27 cellular contexts compared by ENCODE assay signal in genomic region chr17:82218349-82219075, GRCh38. TPM values are rescaled to one million over a fixed set of nuclear protein-coding genes. Genes with fewer than 3 reads are reported as not detected.
A peak's percentile ranks its signal among the peaks of the same experiment; 100 is the strongest.
DNase-seq lines count a peak whose midpoint lies in the region; ATAC-seq and TF ChIP-seq lines count a peak whose summit lies in the region.
"Had no signal": no experiment of that assay in that cellular context is flagged by ENCODE, and none has a peak within 500 bp of the region (broad histone marks: within the 10 kb centered on the region; RNA-seq: fewer than 3 reads in every experiment).

No MANE protein-coding gene starts in this region.

- peaks cover 6% of the 10 kb centered on the region for H3F3A ChIP-seq in neural progenitor cell (ENCODE audit: low read depth)

- H3K4me2 ChIP-seq in neural progenitor cell: no peak overlapping the region

- POLR2A ChIA-PET in MCF 10A (lab: Yijun Ruan, JAX): interaction anchor here (2.3 to 5.9 kb wide), 4 partner anchors 12 to 24 kb away, joined by 6 to 40 read pairs (median 22); partner anchors contain the start of gene SLC16A3
- POLR2A ChIA-PET in activated CD4-positive, alpha-beta T cell treated with anti-CD3 and anti-CD28 coated beads for 36 hours (lab: Charles Lee): no interaction called here

- H3K27me3 Mint-ChIP-seq in MCF 10A (ENCODE audit: insufficient read depth, unreplicated experiment) (no peaks in the 10 kb centered on the region), neural progenitor cell (ENCODE audit: insufficient read depth, low read depth) (peaks cover 4% of the 10 kb centered on the region)
- H3K27me3 Mint-ChIP-seq in activated CD4-positive, alpha-beta T cell treated with anti-CD3 and anti-CD28 coated beads for 36 hours: no peaks in the 10 kb centered on the region
- H3K27me3 Mint-ChIP-seq: activated CD8-positive, alpha-beta T cell treated with anti-CD3 and anti-CD28 coated beads for 36 hours; B cell had no signal

- H3K4me3 Mint-ChIP-seq in MCF 10A (ENCODE audit: unreplicated experiment): no peak overlapping the region
- no peak overlapping the region for H3K4me3 Mint-ChIP-seq in neural progenitor cell
- H3K4me3 Mint-ChIP-seq in activated CD4-positive, alpha-beta T cell treated with anti-CD3 and anti-CD28 coated beads for 36 hours: no peak overlapping the region
- H3K4me3 Mint-ChIP-seq: activated CD8-positive, alpha-beta T cell treated with anti-CD3 and anti-CD28 coated beads for 36 hours; B cell; mesothelial cell of epicardium; nephron; WTC11 had no signal

- H3K27me3 ChIP-seq in breast epithelium (no peaks in the 10 kb centered on the region), ascending aorta (no peaks in the 10 kb centered on the region), neural progenitor cell (peaks cover 38% of the 10 kb centered on the region), upper lobe of left lung (no peaks in the 10 kb centered on the region)
- H3K27me3 ChIP-seq: adrenal gland, dorsolateral prefrontal cortex, heart left ventricle, thyroid gland had no signal

- no TSS peak for BruUV-seq in MCF 10A (replicated peaks; lab: Mats Ljungman, UMichigan)

- H3K27ac ChIP-seq in breast epithelium (no peak overlapping the region), ascending aorta (peak overlapping the region; percentile 84 to 93), neural progenitor cell (no peak overlapping the region), upper lobe of left lung (peak overlapping the region; percentile 91 to 97 (median 92))
- H3K27ac ChIP-seq: psoas muscle had no signal

- H3K36me3 Mint-ChIP-seq in MCF 10A (ENCODE audit: insufficient read depth, unreplicated experiment) (no peaks in the 10 kb centered on the region), neural progenitor cell (no peaks in the 10 kb centered on the region)
- H3K36me3 Mint-ChIP-seq in activated CD4-positive, alpha-beta T cell treated with anti-CD3 and anti-CD28 coated beads for 36 hours (ENCODE audit: low read depth): no peaks in the 10 kb centered on the region
- H3K36me3 Mint-ChIP-seq: mesothelial cell of epicardium, WTC11 had no signal

- ATAC-seq in upper lobe of left lung (ENCODE audit: low FRiP score in 2 of 2): no peak
- no peak for ATAC-seq in activated CD4-positive, alpha-beta T cell treated with anti-CD3 and anti-CD28 coated beads for 36 hours
- ATAC-seq: activated CD8-positive, alpha-beta T cell treated with anti-CD3 and anti-CD28 coated beads for 36 hours; WTC11 had no signal

- TF ChIP-seq POLR2A in breast epithelium (IDR thresholded peaks at IDR 0.05) (no peak), upper lobe of left lung (IDR thresholded peaks at IDR 0.05) (no peak)

- H4K20me1 ChIP-seq in neural progenitor cell (ENCODE audit: low read depth): no peaks in the 10 kb centered on the region

- H3K27ac Mint-ChIP-seq in MCF 10A (ENCODE audit: low read depth, unreplicated experiment) (peak overlapping the region; percentile 90), neural progenitor cell (peak overlapping the region; percentile 72)
- H3K27ac Mint-ChIP-seq in activated CD4-positive, alpha-beta T cell treated with anti-CD3 and anti-CD28 coated beads for 36 hours: no peak overlapping the region
- H3K27ac Mint-ChIP-seq: activated CD8-positive, alpha-beta T cell treated with anti-CD3 and anti-CD28 coated beads for 36 hours; B cell; mesothelial cell of epicardium; nephron; WTC11 had no signal

- 89 to 94% methylated on average over 22 to 29 of the region's 32 CpGs for whole genome bisulfite sequencing in upper lobe of left lung, 2 donors

- H3K4me1 Mint-ChIP-seq in MCF 10A (ENCODE audit: insufficient read depth, unreplicated experiment) (peaks cover 34% of the 10 kb centered on the region), neural progenitor cell (peaks cover 4% of the 10 kb centered on the region)
- H3K4me1 Mint-ChIP-seq in activated CD4-positive, alpha-beta T cell treated with anti-CD3 and anti-CD28 coated beads for 36 hours: peaks cover 26% of the 10 kb centered on the region
- H3K4me1 Mint-ChIP-seq: nephron had no signal

- H3K9me3 ChIP-seq in breast epithelium (no peaks in the 10 kb centered on the region), ascending aorta (no peaks in the 10 kb centered on the region), neural progenitor cell (ENCODE audit: low read depth) (no peaks in the 10 kb centered on the region), upper lobe of left lung (no peaks in the 10 kb centered on the region)
- H3K9me3 ChIP-seq: adrenal gland, heart left ventricle, psoas muscle, thyroid gland had no signal

- intact Hi-C loops in MCF 10A (cut with micrococcal nuclease) (no loop called here), breast epithelium (cut with DNase I; ENCODE audit: low total_unique reads) (no loop called here), ascending aorta (cut with DNase I) (no loop called here)
- intact Hi-C loops in activated CD4-positive, alpha-beta T cell treated with anti-CD3 and anti-CD28 coated beads for 36 hours (cut with DNase I, micrococcal nuclease): no loop called here

- TF ChIP-seq CTCF in MCF 10A (IDR thresholded peaks at IDR 0.05; ENCODE audit: unreplicated experiment) (no peak), breast epithelium (IDR thresholded peaks at IDR 0.05) (no peak), ascending aorta (IDR thresholded peaks at IDR 0.05) (no peak), neural progenitor cell (IDR thresholded peaks at IDR 0.05) (no peak), upper lobe of left lung (IDR thresholded peaks at IDR 0.05) (no peak)

- TF ChIP-seq EP300 in upper lobe of left lung (IDR thresholded peaks at IDR 0.05): no peak

- CTCF ChIA-PET in MCF 10A (lab: Yijun Ruan, JAX): no interaction called here
- CTCF ChIA-PET in activated CD4-positive, alpha-beta T cell treated with anti-CD3 and anti-CD28 coated beads for 36 hours (lab: Charles Lee): no interaction called here

- no peaks in the 10 kb centered on the region for H3K9me3 Mint-ChIP-seq in MCF 10A (ENCODE audit: unreplicated experiment)
- peaks cover 1% of the 10 kb centered on the region for H3K9me3 Mint-ChIP-seq in neural progenitor cell
- no peaks in the 10 kb centered on the region for H3K9me3 Mint-ChIP-seq in activated CD4-positive, alpha-beta T cell treated with anti-CD3 and anti-CD28 coated beads for 36 hours (ENCODE audit: low read depth)
- H3K9me3 Mint-ChIP-seq: activated CD8-positive, alpha-beta T cell treated with anti-CD3 and anti-CD28 coated beads for 36 hours; mesothelial cell of epicardium; WTC11 had no signal

- H3K36me3 ChIP-seq in breast epithelium: no peaks in the 10 kb centered on the region
- no peaks in the 10 kb centered on the region for H3K36me3 ChIP-seq in ascending aorta
- H3K36me3 ChIP-seq in neural progenitor cell: no peaks in the 10 kb centered on the region
- no peaks in the 10 kb centered on the region for H3K36me3 ChIP-seq in upper lobe of left lung
- H3K36me3 ChIP-seq: adrenal gland, heart left ventricle, thyroid gland had no signal

- no peak overlapping the region for H3K9ac ChIP-seq in neural progenitor cell

- H3K79me2 ChIP-seq in neural progenitor cell (ENCODE audit: low read depth): no peaks in the 10 kb centered on the region

- DNase-seq in MCF 10A (ENCODE audit: unreplicated experiment): no peak
- no peak for DNase-seq in breast epithelium (ENCODE audit: low spot score in 2 of 2)
- no peak for DNase-seq in ascending aorta (ENCODE audit: low spot score in 2 of 2)
- no peak for DNase-seq in neural progenitor cell (ENCODE audit: low spot score)
- DNase-seq in upper lobe of left lung: peak in 1 of 2 donors; percentile 79
- no peak for DNase-seq in NOMO-1 treated with DMSO at 0.1 percent for 48 hours (lab: John Stamatoyannopoulos, UW; ENCODE audit: unreplicated experiment)
- DNase-seq in central memory CD4-positive, alpha-beta T cell: no peak
- no peak for DNase-seq in activated CD4-positive, alpha-beta T cell treated with anti-CD3 and anti-CD28 coated beads for 36 hours
- DNase-seq: activated CD8-positive, alpha-beta T cell treated with anti-CD3 and anti-CD28 coated beads for 36 hours; activated T-cell treated with anti-CD3 and anti-CD28 coated beads for 4 hours; COR-L47; DND-41; NCI-H1436; NCI-H526; RPMI8226; stimulated activated CD4-positive, alpha-beta T cell treated with anti-CD3 and anti-CD28 coated beads, Interleukin-2, amount 100 ng/mL, for 48 hours; stimulated activated naive CD4-positive, alpha-beta T cell; T1000; thyroid gland had no signal

- H2AFZ ChIP-seq in neural progenitor cell (replicated peaks): no peak overlapping the region

- H3K4me1 ChIP-seq in breast epithelium (peaks cover 10 to 16% of the 10 kb centered on the region in 2 donors), ascending aorta (peaks cover 21 to 30% of the 10 kb centered on the region in 2 donors), neural progenitor cell (no peaks in the 10 kb centered on the region), upper lobe of left lung (peaks cover 34 to 40% (median 37%) of the 10 kb centered on the region in 4 donors)

- H3K4me3 ChIP-seq in breast epithelium (no peak overlapping the region), ascending aorta (no peak overlapping the region), neural progenitor cell (no peak overlapping the region), upper lobe of left lung (peak overlapping the region in 1 of 4 donors; percentile 8)
- H3K4me3 ChIP-seq: adrenal gland, dorsolateral prefrontal cortex, psoas muscle, thyroid gland had no signal

RNA-seq across cellular contexts. Expression of gene CCDC57, which starts 5.9 kb away (rescaled TPM):
- total RNA-seq in MCF 10A (2022) (86.8 and 87.3 TPM in 2 replicates), breast epithelium (10 to 100 TPM; 13.4 to 56.9 (median 52.8) TPM), ascending aorta (12.8 TPM), neural progenitor cell (ENCODE audit: low replicate concordance) (15.0 and 29.8 TPM in 2 replicates), upper lobe of left lung (100 to 1,000 TPM in 2 of 6 donors, 10 to 100 TPM in 4; 52.9 to 204 (median 71.8) TPM)
- total RNA-seq in activated CD4-positive, alpha-beta T cell treated with anti-CD3 and anti-CD28 coated beads for 36 hours: 10 to 100 TPM; 41.6 to 43.8 TPM

RNA-seq across cellular contexts. Expression of gene SLC16A3, which starts 10.3 kb away (rescaled TPM):
- total RNA-seq in MCF 10A (2022) (268 and 350 TPM in 2 replicates), breast epithelium (10 to 100 TPM; 10.2 to 22.6 (median 17.3) TPM), ascending aorta (253 TPM), neural progenitor cell (ENCODE audit: low replicate concordance) (21.0 and 82.9 TPM in 2 replicates), upper lobe of left lung (100 to 1,000 TPM in 3 of 6 donors, 10 to 100 TPM in 3; 33.5 to 134 (median 102) TPM)
- total RNA-seq in activated CD4-positive, alpha-beta T cell treated with anti-CD3 and anti-CD28 coated beads for 36 hours: 100 to 1,000 TPM in 1 of 2 experiments, 10 to 100 TPM in 1; 93.2 to 157 TPM

RNA-seq across cellular contexts. Expression of gene CSNK1D, which starts 55.0 kb away (rescaled TPM):
- total RNA-seq in MCF 10A (2022) (191 and 193 TPM in 2 replicates), breast epithelium (10 to 100 TPM; 50.7 to 85.9 (median 75.2) TPM), ascending aorta (86.8 TPM), neural progenitor cell (ENCODE audit: low replicate concordance) (41.5 and 60.7 TPM in 2 replicates), upper lobe of left lung (100 to 1,000 TPM in 4 of 6 donors, 10 to 100 TPM in 2; 80.6 to 228 (median 152) TPM)
- total RNA-seq in activated CD4-positive, alpha-beta T cell treated with anti-CD3 and anti-CD28 coated beads for 36 hours: 100 to 1,000 TPM; 118 to 182 TPM

Comparison
In these comparisons a context has a peak if more than half of its experiments do, and no peak if none do; other contexts are left out.
1. H3K27ac ChIP-seq: peak in ascending aorta (2 of 2) and upper lobe of left lung (4 of 4); none in breast epithelium (0 of 2) and neural progenitor cell (single experiment).